Comparison of ENCODE assay signal across 20 cellular contexts in genomic region chr2:191112448-191112901, GRCh38. TPM values are rescaled to one million over a fixed set of nuclear protein-coding genes. Genes with fewer than 3 reads are reported as not detected.
DNase-seq lines count a peak whose midpoint lies in the region; ATAC-seq and TF ChIP-seq lines count a peak whose summit lies in the region.
"Had no signal": no experiment of that assay in that cellular context is flagged by ENCODE, and none has a peak within 500 bp of the region (broad histone marks: within the 10 kb centered on the region; RNA-seq: fewer than 3 reads in every experiment).

No MANE protein-coding gene starts in this region.

- H3K9me3 Mint-ChIP-seq in CD4-positive, alpha-beta memory T cell, result peaks cover 0 to 3% (median 0%) of the 10 kb centered on the region in 8 donors
- no peaks in the 10 kb centered on the region for H3K9me3 Mint-ChIP-seq in activated T-helper 17 cell treated with anti-CD3 and anti-CD28 coated beads, Interleukin-2, amount 50 U/mL, for 72 hours
- H3K9me3 Mint-ChIP-seq in immature natural killer cell (no peaks in the 10 kb centered on the region), CD14-positive monocyte (peaks cover 0 to 3% (median 0%) of the 10 kb centered on the region in 7 donors)
- H3K9me3 Mint-ChIP-seq: naive thymus-derived CD8-positive, alpha-beta T cell had no signal

- H3K27ac Mint-ChIP-seq in CD4-positive, alpha-beta memory T cell, result peak overlapping the region in 5 of 7 donors; percentile 31 to 89 (median 87)
- H3K27ac Mint-ChIP-seq in activated T-helper 17 cell treated with anti-CD3 and anti-CD28 coated beads, Interleukin-2, amount 50 U/mL, for 72 hours, result peak overlapping the region; percentile 91
- H3K27ac Mint-ChIP-seq in immature natural killer cell, result peak overlapping the region; percentile 94 to 100 (median 98)
- H3K27ac Mint-ChIP-seq in CD14-positive monocyte, result no peak overlapping the region

- TF ChIP-seq CTCF in CD14-positive monocyte (IDR thresholded peaks at IDR 0.05), result no peak

- POLR2A ChIA-PET in CD4-positive, alpha-beta memory T cell (lab: Charles Lee; ENCODE audit: partially characterized antibody), result interaction anchor here (1.0 to 1.8 kb wide), 4 partner anchors 9 to 92 kb away, joined by 3 to 5 read pairs (median 4); no protein-coding TSS in a partner anchor

- peak overlapping the region; percentile 18 for H3K27ac ChIP-seq in CD4-positive, alpha-beta memory T cell (ENCODE audit: low read depth, low read length)
- H3K27ac ChIP-seq: 22Rv1, gastroesophageal sphincter, prostate gland, transverse colon had no signal

- H3K27me3 ChIP-seq in CD4-positive, alpha-beta memory T cell (ENCODE audit: insufficient read depth, low read length), result no peaks in the 10 kb centered on the region
- H3K27me3 ChIP-seq: gastroesophageal sphincter, transverse colon had no signal

- no peak overlapping the region for H3K4me3 ChIP-seq in CD4-positive, alpha-beta memory T cell (ENCODE audit: low read length in 2 of 2)
- H3K4me3 ChIP-seq: gastroesophageal sphincter, HAP-1, prostate gland, transverse colon had no signal

- H3K4me3 Mint-ChIP-seq in CD4-positive, alpha-beta memory T cell, result peak overlapping the region in 1 of 8 donors; percentile 8
- H3K4me3 Mint-ChIP-seq in activated T-helper 17 cell treated with anti-CD3 and anti-CD28 coated beads, Interleukin-2, amount 50 U/mL, for 72 hours, result peak overlapping the region; percentile 73
- peak overlapping the region; percentile 57 to 83 (median 81) for H3K4me3 Mint-ChIP-seq in immature natural killer cell
- no peak overlapping the region for H3K4me3 Mint-ChIP-seq in CD14-positive monocyte

- H3K9me3 ChIP-seq in CD4-positive, alpha-beta memory T cell (ENCODE audit: control insufficient read depth in 1 of 2, low read length in 2 of 2), result no peaks in the 10 kb centered on the region
- H3K9me3 ChIP-seq: gastroesophageal sphincter, HAP-1, prostate gland, transverse colon had no signal

- no peak for DNase-seq in activated CD4-positive, CD25-positive, alpha-beta regulatory T cell treated with anti-CD3 and anti-CD28 coated beads, Interleukin-2, amount 50 U/mL, for 72 hours
- DNase-seq in CD4-positive, alpha-beta memory T cell, result no peak
- DNase-seq in immature natural killer cell, result peak; percentile 30 to 43 (median 40)
- no peak for DNase-seq in kidney glomerular epithelial cell (lab: John Stamatoyannopoulos, UW)
- DNase-seq in CD14-positive monocyte (ENCODE audit: low spot score), result no peak
- DNase-seq: activated gamma-delta T cell; amygdala; left colon; naive thymus-derived CD8-positive, alpha-beta T cell; occipital lobe; stimulated activated CD4-positive, alpha-beta T cell treated with anti-CD3 and anti-CD28 coated beads, Interleukin-2, amount 100 ng/mL, for 48 hours; transverse colon had no signal

- H3K27me3 Mint-ChIP-seq in CD4-positive, alpha-beta memory T cell, result no peaks in the 10 kb centered on the region
- H3K27me3 Mint-ChIP-seq in activated T-helper 17 cell treated with anti-CD3 and anti-CD28 coated beads, Interleukin-2, amount 50 U/mL, for 72 hours, result no peaks in the 10 kb centered on the region
- H3K27me3 Mint-ChIP-seq in immature natural killer cell (ENCODE audit: low read depth in 3 of 3) (peaks cover 10 to 16% (median 11%) of the 10 kb centered on the region in 3 donors), CD14-positive monocyte (ENCODE audit: low read depth in 3 of 3) (no peaks in the 10 kb centered on the region)
- H3K27me3 Mint-ChIP-seq: naive thymus-derived CD8-positive, alpha-beta T cell had no signal

- H3K4me1 ChIP-seq in CD4-positive, alpha-beta memory T cell (ENCODE audit: insufficient read depth, low read length), result peaks cover 65% of the 10 kb centered on the region
- H3K4me1 ChIP-seq: gastroesophageal sphincter, HAP-1, prostate gland had no signal

- H3K36me3 Mint-ChIP-seq in CD4-positive, alpha-beta memory T cell, result peaks cover 39 to 49% of the 10 kb centered on the region in 2 donors
- peaks cover 66% of the 10 kb centered on the region for H3K36me3 Mint-ChIP-seq in activated T-helper 17 cell treated with anti-CD3 and anti-CD28 coated beads, Interleukin-2, amount 50 U/mL, for 72 hours (ENCODE audit: low read depth)
- H3K36me3 Mint-ChIP-seq in immature natural killer cell, result peaks cover 8 to 22% (median 9%) of the 10 kb centered on the region in 3 donors
- H3K36me3 Mint-ChIP-seq in CD14-positive monocyte, result no peaks in the 10 kb centered on the region

- intact Hi-C loops in CD4-positive, alpha-beta memory T cell (cut with micrococcal nuclease), result loop anchor here (10.0 kb wide), 1 partner anchor 48 kb away; no protein-coding TSS in a partner anchor
- intact Hi-C loops in CD14-positive monocyte (cut with micrococcal nuclease), result no loop called here

- CTCF ChIA-PET in CD4-positive, alpha-beta memory T cell (lab: Charles Lee; ENCODE audit: partially characterized antibody), result interaction anchor here (1.0 to 3.0 kb wide), 5 partner anchors 10 to 60 kb away, joined by 3 to 11 read pairs (median 4); partner anchors contain the start of gene STAT4

- H3K4me1 Mint-ChIP-seq in CD4-positive, alpha-beta memory T cell, result peaks cover 50 to 85% (median 68%) of the 10 kb centered on the region in 4 donors
- peaks cover 57% of the 10 kb centered on the region for H3K4me1 Mint-ChIP-seq in activated T-helper 17 cell treated with anti-CD3 and anti-CD28 coated beads, Interleukin-2, amount 50 U/mL, for 72 hours
- H3K4me1 Mint-ChIP-seq in immature natural killer cell, result peaks cover 93 to 96% of the 10 kb centered on the region in 2 donors
- peaks cover 10% of the 10 kb centered on the region for H3K4me1 Mint-ChIP-seq in CD14-positive monocyte

- ATAC-seq in activated CD4-positive, CD25-positive, alpha-beta regulatory T cell treated with anti-CD3 and anti-CD28 coated beads, Interleukin-2, amount 50 U/mL, for 24 hours, result peak; percentile 7 to 19
- ATAC-seq in activated T-helper 17 cell treated with anti-CD3 and anti-CD28 coated beads, Interleukin-2, amount 50 U/mL, for 72 hours (replicated peaks), result peak; percentile 43
- no peak for ATAC-seq in GM18517 (IDR thresholded peaks at IDR 0.05; ENCODE audit: unreplicated experiment)
- ATAC-seq: gastroesophageal sphincter; left colon; naive thymus-derived CD8-positive, alpha-beta T cell; sciatic nerve had no signal

- H3K36me3 ChIP-seq in CD4-positive, alpha-beta memory T cell (ENCODE audit: insufficient read depth, low read length), result no peaks in the 10 kb centered on the region
- H3K36me3 ChIP-seq: gastroesophageal sphincter, HAP-1, prostate gland, transverse colon had no signal

RNA-seq across cellular contexts. Expression of gene STAT4, which starts 38.3 kb away (rescaled TPM):
- 100 to 1,000 TPM; 114 to 119 TPM for total RNA-seq in CD4-positive, alpha-beta memory T cell
- 10 to 100 TPM; 69.7 to 76.6 TPM for polyA plus RNA-seq in CD4-positive, alpha-beta memory T cell
- total RNA-seq in activated T-helper 17 cell treated with anti-CD3 and anti-CD28 coated beads, Interleukin-2, amount 50 U/mL, for 72 hours, result 10 to 100 TPM; 38.0 to 51.7 TPM
- polyA plus RNA-seq in immature natural killer cell, result 100 to 1,000 TPM in 1 of 3 donors, 10 to 100 TPM in 2; 80.6 to 143 (median 91.7) TPM
- polyA plus RNA-seq in CD14-positive monocyte, result under 1 TPM; 0.31 to 0.52 TPM

Comparison
In these comparisons a context has a peak if more than half of its experiments do, and no peak if none do; other contexts are left out.
1. DNase-seq: peak in immature natural killer cell (3 of 3); none in activated CD4-positive, CD25-positive, alpha-beta regulatory T cell treated with anti-CD3 and anti-CD28 coated beads, Interleukin-2, amount 50 U/mL, for 72 hours (single experiment), CD4-positive, alpha-beta memory T cell (0 of 5), kidney glomerular epithelial cell (single experiment) and CD14-positive monocyte (single experiment).
2. H3K27ac Mint-ChIP-seq: peak in CD4-positive, alpha-beta memory T cell (5 of 7), activated T-helper 17 cell treated with anti-CD3 and anti-CD28 coated beads, Interleukin-2, amount 50 U/mL, for 72 hours (single experiment) and immature natural killer cell (6 of 6); none in CD14-positive monocyte (0 of 7).
3. H3K4me3 Mint-ChIP-seq: peak in activated T-helper 17 cell treated with anti-CD3 and anti-CD28 coated beads, Interleukin-2, amount 50 U/mL, for 72 hours (single experiment) and immature natural killer cell (5 of 5); none in CD14-positive monocyte (0 of 2).
4. RNA of gene STAT4, which starts 38.3 kb away (polyA plus RNA-seq): 80.6 to 143 TPM in immature natural killer cell and 69.7 to 76.6 TPM in CD4-positive, alpha-beta memory T cell; 0.31 to 0.52 TPM in CD14-positive monocyte; every median in the first group is over 10 times any median in the second.